In the genomic region with DNA sequence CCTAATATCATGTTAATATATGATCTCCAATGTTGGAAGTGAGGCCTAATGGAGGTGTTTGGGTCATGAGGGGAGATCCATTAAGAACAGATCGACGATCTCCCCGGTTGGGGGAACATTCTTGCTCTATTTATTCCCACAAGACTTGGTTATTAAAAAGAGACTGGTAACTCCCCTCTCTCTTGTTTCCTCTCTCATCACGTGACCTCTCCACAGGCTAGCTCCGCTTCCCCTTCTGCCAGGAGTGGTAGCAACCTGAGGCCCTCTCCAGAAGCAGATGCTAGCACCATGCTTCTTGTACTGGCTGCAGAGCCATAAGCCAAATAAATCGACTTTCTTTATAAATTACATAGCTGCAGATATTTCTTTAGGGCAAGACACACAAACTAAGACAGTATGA, we compare ENCODE assay signal across 35 cellular contexts.
"Had no signal": no experiment of that assay in that cellular context is flagged by ENCODE, and none has a peak within 500 bp of the region (broad histone marks: within the 10 kb centered on the region; RNA-seq: fewer than 3 reads in every experiment).

No MANE protein-coding gene starts in this region.

- H3K36me3 ChIP-seq: MG63 had no signal

- H3K4me3 ChIP-seq: MG63 had no signal

- DNase-seq: Karpas-422, Kasumi-1, MG63, MM.1S, MV-4-11, NCI-H1048, NCI-H1092, NCI-H1092 treated with DMSO at 0.1 percent for 48 hours, NCI-H1105, NCI-H1105 treated with DMSO at 0.1 percent for 48 hours, NCI-H1417, NCI-H1417 treated with DMSO at 0.1 percent for 48 hours, NCI-H1436, NCI-H1436 treated with DMSO at 0.1 percent for 48 hours, NCI-H146, NCI-H1694, NCI-H1694 treated with DMSO at 0.1 percent for 48 hours, NCI-H187, NCI-H187 treated with DMSO at 0.1 percent for 48 hours, NCI-H1930, NCI-H2029, NCI-H2029 treated with DMSO at 0.1 percent for 48 hours, NCI-H2081, NCI-H2081 treated with DMSO at 0.1 percent for 48 hours, NCI-H2107, NCI-H2171, NCI-H2171 treated with DMSO at 0.1 percent for 48 hours, NCI-H2227 treated with DMSO at 0.1 percent for 48 hours, NCI-H226, NCI-H345, NCI-H446, NCI-H446 treated with DMSO at 0.1 percent for 48 hours, NCI-H510A, NCI-H510A treated with DMSO at 0.1 percent for 48 hours, NCI-H524 had no signal

- H3K9me3 ChIP-seq: MG63 had no signal

- H3K27me3 ChIP-seq: MG63 had no signal
